16 cellular contexts compared by ENCODE assay signal in genomic region chr9:130062750-130063149, GRCh38. TPM values are rescaled to one million over a fixed set of nuclear protein-coding genes. Genes with fewer than 3 reads are reported as not detected.
A peak's percentile ranks its signal among the peaks of the same experiment; 100 is the strongest.
DNase-seq lines count a peak whose midpoint lies in the region; ATAC-seq and TF ChIP-seq lines count a peak whose summit lies in the region.
"Had no signal": no experiment of that assay in that cellular context is flagged by ENCODE, and none has a peak within 500 bp of the region (broad histone marks: within the 10 kb centered on the region; RNA-seq: fewer than 3 reads in every experiment).

No MANE protein-coding gene starts in this region.

- no peak overlapping the region for H3K9ac ChIP-seq in endodermal cell (ENCODE audit: extremely low read depth, low read length, poor library complexity, severe bottlenecking)

- peaks cover 22% of the 10 kb centered on the region for H3K4me1 Mint-ChIP-seq in stimulated activated naive CD8-positive, alpha-beta T cell treated with anti-CD3 and anti-CD28 coated beads, Interleukin-15, Interleukin-2, amounts not matched to agents 100 ng/mL and 50 ng/mL, for 24 hours (ENCODE audit: low read depth)
- H3K4me1 Mint-ChIP-seq in endodermal cell = peaks cover 7% of the 10 kb centered on the region

- no peaks in the 10 kb centered on the region for H3K9me3 Mint-ChIP-seq in stimulated activated naive CD8-positive, alpha-beta T cell treated with anti-CD3 and anti-CD28 coated beads, Interleukin-15, Interleukin-2, amounts not matched to agents 100 ng/mL and 50 ng/mL, for 24 hours
- no peaks in the 10 kb centered on the region for H3K9me3 Mint-ChIP-seq in endodermal cell
- H3K9me3 Mint-ChIP-seq: CD8-positive, alpha-beta T cell; GM23338; HFFc6 had no signal

- 86 to 100% methylated on average over 1 to 2 of the region's 2 CpGs for WGBS in endodermal cell (ENCODE audit: insufficient coverage in 1 of 2, insufficient read length in 1 of 2), 2 experiments

- H3K36me3 ChIP-seq in HEK293 (ENCODE audit: control insufficient read depth in 2 of 2, insufficient read depth in 1 of 2, low read length in 2 of 2) = peaks cover 0 to 10% of the 10 kb centered on the region in 2 experiments; a peak in 2 of 3 replicates
- peaks cover 14% of the 10 kb centered on the region for H3K36me3 ChIP-seq in endodermal cell (ENCODE audit: control insufficient read depth, insufficient read depth, low read length)

- H3K4me3 ChIP-seq in HEK293 (ENCODE audit: low read depth, low read length) (no peak overlapping the region), endodermal cell (ENCODE audit: low read length) (no peak overlapping the region)
- H3K4me3 ChIP-seq: GM23338 had no signal

- POLR2A ChIA-PET in HEK293 (lab: Yijun Ruan, JAX) = interaction anchor here (0.7 kb wide), 1 partner anchor 75 kb away, joined by 3 read pairs; no protein-coding TSS in a partner anchor

- H3K27me3 Mint-ChIP-seq in stimulated activated naive CD8-positive, alpha-beta T cell treated with anti-CD3 and anti-CD28 coated beads, Interleukin-15, Interleukin-2, amounts not matched to agents 100 ng/mL and 50 ng/mL, for 24 hours = no peaks in the 10 kb centered on the region
- H3K27me3 Mint-ChIP-seq in endodermal cell (ENCODE audit: insufficient read depth) = no peaks in the 10 kb centered on the region

- H3K27ac Mint-ChIP-seq in stimulated activated naive CD8-positive, alpha-beta T cell treated with anti-CD3 and anti-CD28 coated beads, Interleukin-15, Interleukin-2, amounts not matched to agents 100 ng/mL and 50 ng/mL, for 24 hours = peak overlapping the region; percentile 1
- H3K27ac Mint-ChIP-seq in endodermal cell = peak overlapping the region; percentile 21
- H3K27ac Mint-ChIP-seq: CD8-positive, alpha-beta T cell; GM23338; HFFc6 had no signal

- CTCF ChIA-PET in HEK293 (lab: Yijun Ruan, JAX) = interaction anchor here (0.6 to 0.7 kb wide), 4 partner anchors 21 to 691 kb away, joined by 3 to 6 read pairs (median 5); no protein-coding TSS in a partner anchor

- no peaks in the 10 kb centered on the region for H3K27me3 ChIP-seq in endodermal cell (ENCODE audit: control insufficient read depth, insufficient read depth, low read length, poor library complexity, severe bottlenecking)
- H3K27me3 ChIP-seq: BE2C had no signal

- no peak for DNase-seq in stimulated activated naive CD8-positive, alpha-beta T cell treated with anti-CD3 and anti-CD28 coated beads, Interleukin-15, Interleukin-2, amounts not matched to agents 100 U/mL and 50 U/mL, for 24 hours
- no peak for DNase-seq in endodermal cell
- DNase-seq in SKM-1 (lab: John Stamatoyannopoulos, UW; ENCODE audit: unreplicated experiment) = no peak
- no peak for DNase-seq in NCI-H2029 (lab: John Stamatoyannopoulos, UW)
- DNase-seq: ACHN; BE2C; Calu3; CD8-positive, alpha-beta T cell; DMS79 treated with DMSO at 0.1 percent for 48 hours; GF-D8; HCEC 1CT; HFFc6 had no signal

- no peak for ATAC-seq in stimulated activated naive CD8-positive, alpha-beta T cell treated with anti-CD3 and anti-CD28 coated beads, Interleukin-15, Interleukin-2, amounts not matched to agents 100 U/mL and 50 U/mL, for 24 hours
- no peak for ATAC-seq in HG03469 (IDR thresholded peaks at IDR 0.05; ENCODE audit: unreplicated experiment)
- ATAC-seq: CD8-positive, alpha-beta T cell; GM23338 had no signal

- TF ChIP-seq CTCF in HEK293 (tag by site-specific recombination; IDR thresholded peaks at IDR 0.05) = no peak
- no peak for TF ChIP-seq CTCF in endodermal cell (conservative IDR thresholded peaks at IDR 0.05)

- H3K9me3 ChIP-seq in HEK293 (ENCODE audit: control insufficient read depth, insufficient read depth, low read depth, low read length) = no peaks in the 10 kb centered on the region
- no peaks in the 10 kb centered on the region for H3K9me3 ChIP-seq in endodermal cell (ENCODE audit: control insufficient read depth, low read length)
- H3K9me3 ChIP-seq: BE2C had no signal

- peaks cover 21% of the 10 kb centered on the region for H3K36me3 Mint-ChIP-seq in stimulated activated naive CD8-positive, alpha-beta T cell treated with anti-CD3 and anti-CD28 coated beads, Interleukin-15, Interleukin-2, amounts not matched to agents 100 ng/mL and 50 ng/mL, for 24 hours (ENCODE audit: low read depth)
- H3K36me3 Mint-ChIP-seq in endodermal cell (ENCODE audit: low read depth) = peaks cover 22% of the 10 kb centered on the region

- no peak overlapping the region for H3K4me3 Mint-ChIP-seq in stimulated activated naive CD8-positive, alpha-beta T cell treated with anti-CD3 and anti-CD28 coated beads, Interleukin-15, Interleukin-2, amounts not matched to agents 100 ng/mL and 50 ng/mL, for 24 hours
- no peak overlapping the region for H3K4me3 Mint-ChIP-seq in endodermal cell
- H3K4me3 Mint-ChIP-seq: CD8-positive, alpha-beta T cell; GM23338; HFFc6 had no signal

- H3K4me1 ChIP-seq in HEK293 (ENCODE audit: control insufficient read depth, insufficient read depth, low read length) (no peaks in the 10 kb centered on the region), endodermal cell (ENCODE audit: control insufficient read depth, insufficient read depth, low read length) (no peaks in the 10 kb centered on the region)
- H3K4me1 ChIP-seq: BE2C had no signal

- H3K27ac ChIP-seq in HEK293 (ENCODE audit: extremely low read depth, low read depth, low read length) = no peak overlapping the region
- no peak overlapping the region for H3K27ac ChIP-seq in endodermal cell (ENCODE audit: low read depth, low read length)

TF ChIP-seq in HEK293, 187 proteins besides CTCF, POLR2A, EP300 and RAD21:
- TF ChIP-seq ZNF121 (tag by site-specific recombination; IDR thresholded peaks at IDR 0.05) = peak; percentile 73; the same call in 1 of the 2 replicates
- TF ChIP-seq ZNF580 (tag by site-specific recombination; IDR thresholded peaks at IDR 0.05) = no peak

RNA-seq across cellular contexts. Expression of gene GPR107, which starts 9.0 kb away (rescaled TPM):
- total RNA-seq in endodermal cell = 10 to 100 TPM; 50.7 to 62.0 TPM
- 42.7 TPM for polyA plus RNA-seq in endodermal cell (2013, experiment 1 of 2)
- polyA plus RNA-seq in endodermal cell (2013, experiment 2 of 2) = 40.5 TPM

RNA-seq across cellular contexts. Expression of gene FNBP1, which starts 19.8 kb away (rescaled TPM):
- 10 to 100 TPM; 41.4 to 43.3 TPM for total RNA-seq in endodermal cell
- 23.4 TPM for polyA plus RNA-seq in endodermal cell (2013, experiment 1 of 2)
- polyA plus RNA-seq in endodermal cell (2013, experiment 2 of 2) = 27.2 TPM
